30 cellular contexts compared by ENCODE assay signal in genomic region chr6:15685629-15686028, GRCh38.
"Had no signal": no experiment of that assay in that cellular context is flagged by ENCODE, and none has a peak within 500 bp of the region (broad histone marks: within the 10 kb centered on the region; RNA-seq: fewer than 3 reads in every experiment).

No MANE protein-coding gene starts in this region.

- FAIRE-seq: pancreas had no signal

- H3K4me3 Mint-ChIP-seq: naive thymus-derived CD8-positive, alpha-beta T cell; natural killer cell treated with Interleukin-12 subunit alpha and Interleukin-12 subunit beta and Interleukin-15 and Interleukin-18, amount 100 ng/mL, for 72 hours; nephron progenitor cell; neural crest cell; stimulated activated memory B cell treated with anti-CD40 and anti-IgM and Interleukin-4, amounts not matched to agents 10 μg/mL and 1 μg/mL and 100 μg/mL, for 72 hours; stimulated activated naive CD8-positive, alpha-beta T cell treated with anti-CD3 and anti-CD28 coated beads, Interleukin-15, amount 100 ng/mL, for 72 hours; type B pancreatic cell had no signal

- H3K27me3 Mint-ChIP-seq: stimulated activated memory B cell treated with anti-CD40 and anti-IgM and Interleukin-4, amounts not matched to agents 10 μg/mL and 1 μg/mL and 100 μg/mL, for 72 hours; stimulated activated naive CD8-positive, alpha-beta T cell treated with anti-CD3 and anti-CD28 coated beads, Interleukin-15, amount 100 ng/mL, for 72 hours; type B pancreatic cell had no signal

- H3K4me1 Mint-ChIP-seq: neural crest cell had no signal

- H3K9me3 ChIP-seq: neutrophil, pancreas, prostate gland, right lobe of liver, sigmoid colon, suprapubic skin, testis, tibial artery, transverse colon, upper lobe of right lung, uterus had no signal

- H3K4me2 ChIP-seq: smooth muscle cell had no signal

- ATAC-seq: naive thymus-derived CD8-positive, alpha-beta T cell; natural killer cell treated with Interleukin-12 subunit alpha and Interleukin-12 subunit beta and Interleukin-15 and Interleukin-18, amount 100 ng/mL, for 72 hours; pancreas; right cardiac atrium; right lobe of liver; stimulated activated memory B cell treated with anti-CD40 and anti-IgM and Interleukin-4, amounts not matched to agents 10 μg/mL and 1 μg/mL and 100 μg/mL, for 72 hours; stimulated activated naive CD8-positive, alpha-beta T cell treated with anti-CD3 and anti-CD28 coated beads, Interleukin-15, amount 100 ng/mL, for 72 hours; stimulated activated naive CD8-positive, alpha-beta T cell treated with anti-CD3 and anti-CD28 coated beads, Interleukin-15, Interleukin-2, amounts not matched to agents 100 U/mL and 50 U/mL, for 24 hours had no signal

- H3K36me3 Mint-ChIP-seq: natural killer cell treated with Interleukin-12 subunit alpha and Interleukin-12 subunit beta and Interleukin-15 and Interleukin-18, amount 100 ng/mL, for 72 hours; stimulated activated memory B cell treated with anti-CD40 and anti-IgM and Interleukin-4, amounts not matched to agents 10 μg/mL and 1 μg/mL and 100 μg/mL, for 72 hours; type B pancreatic cell had no signal

- H3K4me1 ChIP-seq: prostate gland, uterus had no signal

- H3K4me3 ChIP-seq: pancreas, prostate gland, right lobe of liver, sigmoid colon, smooth muscle cell, spleen, suprapubic skin, testis, tibial artery, transverse colon, upper lobe of right lung, uterus had no signal

- H3K36me3 ChIP-seq: neutrophil, pancreas, prostate gland, right lobe of liver, sigmoid colon, spleen, suprapubic skin, tibial artery, transverse colon, upper lobe of right lung, uterus had no signal

- H3K27ac ChIP-seq: neutrophil, pancreas, prostate gland, right lobe of liver, sigmoid colon, spleen, suprapubic skin, testis, tibial artery, transverse colon, upper lobe of right lung, uterus had no signal

- H3K9me3 Mint-ChIP-seq: natural killer cell treated with Interleukin-12 subunit alpha and Interleukin-12 subunit beta and Interleukin-15 and Interleukin-18, amount 100 ng/mL, for 72 hours; stimulated activated naive CD8-positive, alpha-beta T cell treated with anti-CD3 and anti-CD28 coated beads, Interleukin-15, amount 100 ng/mL, for 72 hours; type B pancreatic cell had no signal

- DNase-seq: naive thymus-derived CD8-positive, alpha-beta T cell; nephron progenitor cell; nucleus accumbens; pancreas; right cardiac atrium; right lobe of liver; sigmoid colon; spleen; stimulated activated CD4-positive, alpha-beta T cell treated with anti-CD3 and anti-CD28 coated beads, Interleukin-12 subunit alpha, Interleukin-12 subunit beta, amount 100 ng/mL, for 4 hours; stimulated activated CD4-positive, alpha-beta T cell treated with anti-CD3 and anti-CD28 coated beads, Interleukin-1b, Interleukin-23, amount 100 ng/mL, for 48 hours; stimulated activated CD4-positive, alpha-beta T cell treated with anti-CD3 and anti-CD28 coated beads, Interleukin-4, amount 100 ng/mL, for 1 hour; stimulated activated CD4-positive, alpha-beta T cell treated with anti-CD3 and anti-CD28 coated beads, Interleukin-4, amount 100 ng/mL, for 4 hours; stimulated activated CD8-positive, alpha-beta memory T cell treated with anti-CD3 and anti-CD28 coated beads, Interleukin-4, amount 100 ng/mL, for 48 hours; stimulated activated naive CD4-positive, alpha-beta T cell; stimulated activated naive CD8-positive, alpha-beta T cell treated with anti-CD3 and anti-CD28 coated beads, Interleukin-15, amount 100 ng/mL, for 72 hours; stimulated activated naive CD8-positive, alpha-beta T cell treated with anti-CD3 and anti-CD28 coated beads, Interleukin-15, Interleukin-2, amounts not matched to agents 100 U/mL and 50 U/mL, for 24 hours; substantia nigra; testis; tibial artery; transverse colon; upper lobe of right lung; uterus had no signal

- H3K27ac Mint-ChIP-seq: naive thymus-derived CD8-positive, alpha-beta T cell; natural killer cell treated with Interleukin-12 subunit alpha and Interleukin-12 subunit beta and Interleukin-15 and Interleukin-18, amount 100 ng/mL, for 72 hours; nephron progenitor cell; stimulated activated memory B cell treated with anti-CD40 and anti-IgM and Interleukin-4, amounts not matched to agents 10 μg/mL and 1 μg/mL and 100 μg/mL, for 72 hours; stimulated activated naive CD8-positive, alpha-beta T cell treated with anti-CD3 and anti-CD28 coated beads, Interleukin-15, amount 100 ng/mL, for 72 hours; type B pancreatic cell had no signal

- H3K27me3 ChIP-seq: neutrophil, pancreas, right lobe of liver, sigmoid colon, suprapubic skin, testis, tibial artery, transverse colon, upper lobe of right lung, uterus had no signal
